ENCODE assay signal across 8 cellular contexts in genomic region chr6:35468181-35468979, GRCh38. TPM values are rescaled to one million over a fixed set of nuclear protein-coding genes. Genes with fewer than 3 reads are reported as not detected.
DNase-seq lines count a peak whose midpoint lies in the region; ATAC-seq, FAIRE-seq and TF ChIP-seq lines count a peak whose summit lies in the region.

Gene RPL10A (plus strand): TSS chr6:35468401. CDS start chr6:35468435, 34 bp downstream.

- H3K4me1 ChIP-seq in OCI-LY3 (ENCODE audit: low read length) (peaks cover 27% of the 10 kb centered on the region), mucosa of descending colon (ENCODE audit: low read depth) (peaks cover 20% of the 10 kb centered on the region)

- H3K4me2 ChIP-seq in OCI-LY3 (ENCODE audit: low read length): peak within 1 kb of the TSS; percentile 92

- TF ChIP-seq CTCF in D721Med (IDR thresholded peaks at IDR 0.05; ENCODE audit: insufficient read depth, missing control alignments): peak; percentile 72
- TF ChIP-seq CTCF in OCI-LY3 (IDR thresholded peaks at IDR 0.05; ENCODE audit: low read depth, low read length): peak; percentile 77
- TF ChIP-seq CTCF in mucosa of descending colon (IDR thresholded peaks at IDR 0.05): peak; percentile 96

- peaks cover 39% of the 10 kb centered on the region for H3K79me2 ChIP-seq in OCI-LY3 (ENCODE audit: low read length)

- H3K9me3 ChIP-seq in OCI-LY3 (ENCODE audit: insufficient read depth, low read length) (no peaks in the 10 kb centered on the region), mucosa of descending colon (no peaks in the 10 kb centered on the region)

- intact Hi-C loops in mucosa of descending colon (cut with DNase I, micrococcal nuclease): no loop called here

- no peak for FAIRE-seq in D721Med (lab: Jason Lieb, UNC)

- peak within 1 kb of the TSS; percentile 73 for H3K27ac ChIP-seq in OCI-LY3 (ENCODE audit: low read length)

- H3K27me3 ChIP-seq in OCI-LY3 (ENCODE audit: low read depth, low read length): no peaks in the 10 kb centered on the region

- H3K9ac ChIP-seq in OCI-LY3 (ENCODE audit: low read length): peak within 1 kb of the TSS; percentile 92

- ATAC-seq in GM21423 (IDR thresholded peaks at IDR 0.05; ENCODE audit: unreplicated experiment) (peak; percentile 85), mucosa of descending colon (peak; percentile 93)

- peak within 1 kb of the TSS; percentile 86 for H2AFZ ChIP-seq in OCI-LY3 (ENCODE audit: low read depth, low read length)

- H4K20me1 ChIP-seq in OCI-LY3 (ENCODE audit: insufficient read depth, low read length): peaks cover 45% of the 10 kb centered on the region

- H3K4me3 ChIP-seq in OCI-LY3 (ENCODE audit: low read length) (peak within 1 kb of the TSS; percentile 95), mucosa of descending colon (peak within 1 kb of the TSS; percentile 66)

- H3K36me3 ChIP-seq in OCI-LY3 (replicated peaks; ENCODE audit: low read depth, low read length) (peaks cover 43% of the 10 kb centered on the region), mucosa of descending colon (ENCODE audit: low read depth) (peaks cover 3% of the 10 kb centered on the region)

- DNase-seq in D721Med (ENCODE audit: insufficient read length, low spot score): peak; percentile 80
- peak; percentile 71 for DNase-seq in HuH-7.5 (ENCODE audit: low spot score)
- peak; percentile 89 for DNase-seq in activated T-cell treated with anti-CD3 and anti-CD28 coated beads for 1 hour (ENCODE audit: low read depth)
- DNase-seq in epidermal melanocyte (ENCODE audit: insufficient read length, low spot score): peak; percentile 80
- DNase-seq in mucosa of descending colon: peak; percentile 96 to 97 (median 97)
- peak; percentile 91 for DNase-seq in stimulated activated CD8-positive, alpha-beta memory T cell treated with anti-CD3 and anti-CD28 coated beads, Interleukin-4, amount 100 ng/mL, for 24 hours (ENCODE audit: low read depth)

RNA-seq across cellular contexts. Expression of gene RPL10A, which starts in this region (rescaled TPM):
- total RNA-seq in mucosa of descending colon: 1,000 to 10,000 TPM in 1 of 3 donors, 100 to 1,000 TPM in 2; 849 to 1,069 (median 985) TPM

Comparison
In these comparisons a context has a peak if more than half of its experiments do, and no peak if none do; other contexts are left out.
1. Peak in every context shown above with its lines: DNase-seq, ATAC-seq, H3K4me3 ChIP-seq and H3K27ac ChIP-seq.